Comparison of ENCODE assay signal across 28 cellular contexts in the genomic region with DNA sequence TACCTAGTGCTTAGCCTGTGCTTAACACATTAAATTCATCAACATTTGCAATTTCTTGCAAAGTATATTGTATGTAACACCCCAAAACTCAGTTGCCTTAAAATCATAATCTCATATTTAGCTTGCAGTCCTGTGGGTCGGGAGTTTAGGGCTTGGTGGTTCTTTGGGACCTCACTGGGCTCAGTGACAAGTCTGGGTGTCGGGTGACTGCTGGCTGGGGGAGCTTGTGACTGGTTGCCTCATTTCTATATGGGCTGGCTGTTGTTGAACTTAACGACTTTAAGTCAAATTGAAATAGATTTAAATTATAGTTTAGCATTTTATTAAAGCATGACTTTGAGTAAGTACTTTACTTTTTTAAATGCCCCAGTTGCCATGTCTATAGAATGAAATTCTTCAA.
"Had no signal": no experiment of that assay in that cellular context is flagged by ENCODE, and none has a peak within 500 bp of the region (broad histone marks: within the 10 kb centered on the region; RNA-seq: fewer than 3 reads in every experiment).

No MANE protein-coding gene starts in this region.

- H3K27me3 ChIP-seq: stomach, suprapubic skin, testis, thyroid gland, tibial artery, tibial nerve, transverse colon, upper lobe of left lung, upper lobe of right lung, uterus, vagina had no signal

- H3K4me1 ChIP-seq: suprapubic skin, testis, tibial artery, tibial nerve, upper lobe of left lung, upper lobe of right lung, uterus, vagina had no signal

- H3K4me3 Mint-ChIP-seq: stimulated activated effector memory CD8-positive, alpha-beta T cell treated with anti-CD3 and anti-CD28 coated beads, Interleukin-12 subunit alpha, Interleukin-12 subunit beta, amount 100 ng/mL, for 72 hours; stimulated activated memory B cell treated with anti-CD40 and anti-IgM and Interleukin-4, amounts not matched to agents 10 μg/mL and 1 μg/mL and 100 μg/mL, for 72 hours; stimulated activated naive B cell treated with anti-CD40 and anti-IgM and Interleukin-4, amounts not matched to agents 10 μg/mL and 1 μg/mL and 100 μg/mL, for 72 hours; stimulated activated naive CD8-positive, alpha-beta T cell treated with anti-CD3 and anti-CD28 coated beads, Interleukin-15, amount 100 ng/mL, for 72 hours; stimulated activated naive CD8-positive, alpha-beta T cell treated with anti-CD3 and anti-CD28 coated beads, Interleukin-15, Interleukin-2, amounts not matched to agents 100 ng/mL and 50 ng/mL, for 24 hours; type B pancreatic cell had no signal

- H3K27me3 Mint-ChIP-seq: stimulated activated memory B cell treated with anti-CD40 and anti-IgM and Interleukin-4, amounts not matched to agents 10 μg/mL and 1 μg/mL and 100 μg/mL, for 72 hours; stimulated activated naive B cell treated with anti-CD40 and anti-IgM and Interleukin-4, amounts not matched to agents 10 μg/mL and 1 μg/mL and 100 μg/mL, for 72 hours; stimulated activated naive CD8-positive, alpha-beta T cell treated with anti-CD3 and anti-CD28 coated beads, Interleukin-15, amount 100 ng/mL, for 72 hours; stimulated activated naive CD8-positive, alpha-beta T cell treated with anti-CD3 and anti-CD28 coated beads, Interleukin-15, Interleukin-2, amounts not matched to agents 100 ng/mL and 50 ng/mL, for 24 hours; type B pancreatic cell had no signal

- H3K27ac ChIP-seq: stomach, suprapubic skin, testis, thoracic aorta, thyroid gland, tibial artery, tibial nerve, transverse colon, upper lobe of left lung, upper lobe of right lung, uterus, vagina had no signal

- ATAC-seq: stimulated activated effector memory CD8-positive, alpha-beta T cell treated with anti-CD3 and anti-CD28 coated beads, Interleukin-12 subunit alpha, Interleukin-12 subunit beta, amount 100 ng/mL, for 72 hours; stimulated activated memory B cell treated with anti-CD40 and anti-IgM and Interleukin-4, amounts not matched to agents 10 μg/mL and 1 μg/mL and 100 μg/mL, for 72 hours; stimulated activated naive B cell treated with anti-CD40 and anti-IgM and Interleukin-4, amounts not matched to agents 10 μg/mL and 1 μg/mL and 100 μg/mL, for 72 hours; stimulated activated naive CD8-positive, alpha-beta T cell treated with anti-CD3 and anti-CD28 coated beads, Interleukin-15, amount 100 ng/mL, for 72 hours; stimulated activated naive CD8-positive, alpha-beta T cell treated with anti-CD3 and anti-CD28 coated beads, Interleukin-15, Interleukin-2, amounts not matched to agents 100 U/mL and 50 U/mL, for 24 hours; upper lobe of right lung had no signal

- H3K4me3 ChIP-seq: stomach, suprapubic skin, testis, thoracic aorta, thyroid gland, tibial artery, tibial nerve, transverse colon, upper lobe of left lung, upper lobe of right lung, uterus, vagina had no signal

- H3K4me1 Mint-ChIP-seq: stimulated activated effector memory CD8-positive, alpha-beta T cell treated with anti-CD3 and anti-CD28 coated beads, Interleukin-12 subunit alpha, Interleukin-12 subunit beta, amount 100 ng/mL, for 72 hours; stimulated activated memory B cell treated with anti-CD40 and anti-IgM and Interleukin-4, amounts not matched to agents 10 μg/mL and 1 μg/mL and 100 μg/mL, for 72 hours; stimulated activated naive B cell treated with anti-CD40 and anti-IgM and Interleukin-4, amounts not matched to agents 10 μg/mL and 1 μg/mL and 100 μg/mL, for 72 hours; stimulated activated naive CD8-positive, alpha-beta T cell treated with anti-CD3 and anti-CD28 coated beads, Interleukin-15, amount 100 ng/mL, for 72 hours had no signal

- H3K36me3 Mint-ChIP-seq: stimulated activated effector memory CD8-positive, alpha-beta T cell treated with anti-CD3 and anti-CD28 coated beads, Interleukin-12 subunit alpha, Interleukin-12 subunit beta, amount 100 ng/mL, for 72 hours; stimulated activated memory B cell treated with anti-CD40 and anti-IgM and Interleukin-4, amounts not matched to agents 10 μg/mL and 1 μg/mL and 100 μg/mL, for 72 hours; stimulated activated naive B cell treated with anti-CD40 and anti-IgM and Interleukin-4, amounts not matched to agents 10 μg/mL and 1 μg/mL and 100 μg/mL, for 72 hours; type B pancreatic cell had no signal

- H3K27ac Mint-ChIP-seq: stimulated activated effector memory CD8-positive, alpha-beta T cell treated with anti-CD3 and anti-CD28 coated beads, Interleukin-12 subunit alpha, Interleukin-12 subunit beta, amount 100 ng/mL, for 72 hours; stimulated activated memory B cell treated with anti-CD40 and anti-IgM and Interleukin-4, amounts not matched to agents 10 μg/mL and 1 μg/mL and 100 μg/mL, for 72 hours; stimulated activated naive B cell treated with anti-CD40 and anti-IgM and Interleukin-4, amounts not matched to agents 10 μg/mL and 1 μg/mL and 100 μg/mL, for 72 hours; stimulated activated naive CD8-positive, alpha-beta T cell treated with anti-CD3 and anti-CD28 coated beads, Interleukin-15, Interleukin-2, amounts not matched to agents 100 ng/mL and 50 ng/mL, for 24 hours; type B pancreatic cell had no signal

- DNase-seq: stimulated activated CD4-positive, alpha-beta T cell treated with anti-CD3 and anti-CD28 coated beads, Interleukin-2, amount 100 ng/mL, for 48 hours; stimulated activated CD4-positive, alpha-beta T cell treated with anti-CD3 and anti-CD28 coated beads, Interleukin-4, amount 100 ng/mL, for 1 hour; stimulated activated CD4-positive, alpha-beta T cell treated with anti-CD3 and anti-CD28 coated beads, Interleukin-4, amount 100 ng/mL, for 24 hours; stimulated activated CD4-positive, alpha-beta T cell treated with anti-CD3 and anti-CD28 coated beads, Interleukin-4, amount 100 ng/mL, for 4 hours; stimulated activated CD8-positive, alpha-beta memory T cell treated with anti-CD3 and anti-CD28 coated beads, Interleukin-4, amount 100 ng/mL, for 48 hours; stimulated activated naive B cell treated with anti-CD40 and anti-IgM and Interleukin-4, amounts not matched to agents 10 μg/mL and 1 μg/mL and 100 μg/mL, for 72 hours; stimulated activated naive CD4-positive, alpha-beta T cell; stimulated activated naive CD4-positive, alpha-beta T cell treated with Interleukin-2 at 50 U/mL for 16 hours; stimulated activated naive CD8-positive, alpha-beta T cell treated with anti-CD3 and anti-CD28 coated beads, Interleukin-15, amount 100 ng/mL, for 72 hours; stimulated activated naive CD8-positive, alpha-beta T cell treated with anti-CD3 and anti-CD28 coated beads, Interleukin-15, Interleukin-2, amounts not matched to agents 100 U/mL and 50 U/mL, for 24 hours; stomach; substantia nigra; testis; thyroid gland; tibial artery; transverse colon; trophoblast cell; upper lobe of left lung; upper lobe of right lung; uterus had no signal

- H3K9me3 Mint-ChIP-seq: stimulated activated effector memory CD8-positive, alpha-beta T cell treated with anti-CD3 and anti-CD28 coated beads, Interleukin-12 subunit alpha, Interleukin-12 subunit beta, amount 100 ng/mL, for 72 hours; stimulated activated memory B cell treated with anti-CD40 and anti-IgM and Interleukin-4, amounts not matched to agents 10 μg/mL and 1 μg/mL and 100 μg/mL, for 72 hours; stimulated activated naive B cell treated with anti-CD40 and anti-IgM and Interleukin-4, amounts not matched to agents 10 μg/mL and 1 μg/mL and 100 μg/mL, for 72 hours; stimulated activated naive CD8-positive, alpha-beta T cell treated with anti-CD3 and anti-CD28 coated beads, Interleukin-15, amount 100 ng/mL, for 72 hours; stimulated activated naive CD8-positive, alpha-beta T cell treated with anti-CD3 and anti-CD28 coated beads, Interleukin-15, Interleukin-2, amounts not matched to agents 100 ng/mL and 50 ng/mL, for 24 hours; type B pancreatic cell had no signal

- H3K36me3 ChIP-seq: stomach, suprapubic skin, thoracic aorta, thyroid gland, tibial artery, tibial nerve, transverse colon, upper lobe of left lung, upper lobe of right lung, uterus, vagina had no signal

- H3K9me3 ChIP-seq: stomach, suprapubic skin, testis, thoracic aorta, thyroid gland, tibial artery, tibial nerve, transverse colon, upper lobe of left lung, upper lobe of right lung, uterus, vagina had no signal
